In genomic region chr14:21098892-21099595, GRCh38 we compare ENCODE assay signal across 8 cellular contexts. TPM values are rescaled to one million over a fixed set of nuclear protein-coding genes. Genes with fewer than 3 reads are reported as not detected.
DNase-seq lines count a peak whose midpoint lies in the region; ATAC-seq and TF ChIP-seq lines count a peak whose summit lies in the region.

No MANE protein-coding gene starts in this region.

- ATAC-seq in body of pancreas (no peak), GM18870 (IDR thresholded peaks at IDR 0.05; ENCODE audit: unreplicated experiment) (no peak)

- H3K27ac ChIP-seq in ACC112 (ENCODE audit: low read depth, low read length): no peak overlapping the region
- peak overlapping the region; percentile 26; the same call in 1 of the 2 replicates for H3K27ac ChIP-seq in HL-60 (replicated peaks)
- H3K27ac ChIP-seq in body of pancreas: peak overlapping the region; percentile 79 to 92 (median 88)

- H3K9me3 ChIP-seq in body of pancreas: no peaks in the 10 kb centered on the region

- peaks cover 54% of the 10 kb centered on the region for H3K4me1 Mint-ChIP-seq in mesothelial cell of epicardium

- H2AFZ ChIP-seq in ACC112 (ENCODE audit: low read length, unreplicated experiment): peak overlapping the region; percentile 5

- intact Hi-C loops in body of pancreas (cut with DNase I): no loop called here

- H3K4me3 ChIP-seq in ACC112 (ENCODE audit: low read depth, low read length) (peak overlapping the region; percentile 75), HL-60 (replicated peaks; ENCODE audit: insufficient read depth, low read length) (peak overlapping the region; percentile 54), body of pancreas (peak overlapping the region; percentile 27 to 35)

- TF ChIP-seq CTCF in HL-60 (IDR thresholded peaks at IDR 0.05; ENCODE audit: insufficient read depth, low read length): no peak
- TF ChIP-seq CTCF in body of pancreas (IDR thresholded peaks at IDR 0.05): no peak
- no peak for TF ChIP-seq CTCF in mesothelial cell of epicardium (IDR thresholded peaks at IDR 0.05; ENCODE audit: unreplicated experiment)

- peak overlapping the region; percentile 71 for H3K4me3 Mint-ChIP-seq in mesothelial cell of epicardium

- H3K27ac Mint-ChIP-seq in mesothelial cell of epicardium: peak overlapping the region; percentile 77

- H3K27me3 Mint-ChIP-seq in mesothelial cell of epicardium (ENCODE audit: low read depth): no peaks in the 10 kb centered on the region

- H3K79me2 ChIP-seq in ACC112 (ENCODE audit: control insufficient read depth, insufficient read depth, low read length, unreplicated experiment): no peaks in the 10 kb centered on the region

- DNase-seq in HL-60 (ENCODE audit: low read depth in 1 of 2, low spot score in 1 of 2): no peak
- no peak for DNase-seq in body of pancreas
- DNase-seq in mesothelial cell of epicardium (ENCODE audit: low spot score in 2 of 2, unreplicated experiment in 2 of 2): no peak
- no peak for DNase-seq in NK-92 (lab: John Stamatoyannopoulos, UW; ENCODE audit: unreplicated experiment)
- no peak for DNase-seq in retina
- DNase-seq in EL: no peak

- no peak for TF ChIP-seq POLR2A in body of pancreas (IDR thresholded peaks at IDR 0.05)

- H3K9me3 Mint-ChIP-seq in mesothelial cell of epicardium: no peaks in the 10 kb centered on the region

- 3 to 5% methylated on average over 16 of the region's 16 CpGs for WGBS in body of pancreas, 2 donors

- H3K36me3 Mint-ChIP-seq in mesothelial cell of epicardium: no peaks in the 10 kb centered on the region

- H3K4me1 ChIP-seq in ACC112 (ENCODE audit: control insufficient read depth, insufficient read depth, low read length, unreplicated experiment): peaks cover 23% of the 10 kb centered on the region
- peaks cover 30% of the 10 kb centered on the region for H3K4me1 ChIP-seq in body of pancreas

- H3K27me3 ChIP-seq in ACC112 (ENCODE audit: insufficient read depth, low read length): no peaks in the 10 kb centered on the region
- no peaks in the 10 kb centered on the region for H3K27me3 ChIP-seq in HL-60 (ENCODE audit: insufficient read depth, poor library complexity, severe bottlenecking)
- no peaks in the 10 kb centered on the region for H3K27me3 ChIP-seq in body of pancreas

- H3K36me3 ChIP-seq in ACC112 (ENCODE audit: insufficient read depth, low read length) (no peaks in the 10 kb centered on the region), body of pancreas (replicated peaks in 1 of 2; ENCODE audit: insufficient read depth in 1 of 2, low read depth in 2 of 2) (no peaks in the 10 kb centered on the region)

RNA-seq across cellular contexts. Expression of gene ZNF219, which starts 0.6 kb away (rescaled TPM):
- total RNA-seq in body of pancreas: 10 to 100 TPM; 28.3 to 39.2 TPM
- 73.3 to 79.3 TPM (median 75.2 TPM) in 3 replicates for total RNA-seq in mesothelial cell of epicardium

RNA-seq across cellular contexts. Expression of gene TMEM253, which starts 1.8 kb away (rescaled TPM):
- 1 to 10 TPM in 1 of 2 donors, not detected in 1; 1.3 TPM for total RNA-seq in body of pancreas
- total RNA-seq in mesothelial cell of epicardium: 1.3 to 1.9 TPM (median 1.6 TPM) in 3 replicates

RNA-seq across cellular contexts. Expression of gene ARHGEF40, which starts 28.9 kb away (rescaled TPM):
- total RNA-seq in body of pancreas: 100 to 1,000 TPM in 1 of 2 donors, 10 to 100 TPM in 1; 58.4 to 142 TPM
- 83.2 to 96.2 TPM (median 83.5 TPM) in 3 replicates for total RNA-seq in mesothelial cell of epicardium

RNA-seq across cellular contexts. Expression of gene RNASE8, which starts 41.4 kb away (rescaled TPM):
- not detected for total RNA-seq in body of pancreas
- total RNA-seq in mesothelial cell of epicardium: not detected in 3 replicates

RNA-seq across cellular contexts. Expression of gene OR5AU1, which starts 56.8 kb away (rescaled TPM):
- not detected for total RNA-seq in body of pancreas
- not detected in 3 replicates for total RNA-seq in mesothelial cell of epicardium
